In the genomic region with DNA sequence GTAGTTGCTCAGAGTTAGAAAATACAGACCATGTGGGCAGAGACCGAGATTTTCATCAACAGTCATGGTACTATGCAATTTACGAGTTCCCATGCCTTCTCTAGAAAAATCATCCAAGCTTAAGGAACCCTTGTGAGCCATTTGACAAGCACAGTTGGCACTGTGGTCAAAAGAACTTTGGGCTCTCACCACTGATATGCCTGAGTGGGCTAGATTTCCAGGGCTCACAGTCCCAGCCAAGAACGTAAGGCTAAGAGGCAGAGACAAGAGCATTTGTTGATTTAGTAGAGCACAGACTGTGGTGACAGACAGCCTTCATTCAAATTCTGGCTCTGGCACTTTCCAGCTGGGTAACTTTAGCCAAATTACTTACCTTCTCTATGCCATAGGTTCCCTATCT, we compare ENCODE assay signal across 6 cellular contexts.
"Had no signal": no experiment of that assay in that cellular context is flagged by ENCODE, and none has a peak within 500 bp of the region (broad histone marks: within the 10 kb centered on the region; RNA-seq: fewer than 3 reads in every experiment).

No MANE protein-coding gene starts in this region.

- H3K4me3 ChIP-seq: K562 had no signal

- DNase-seq: IMR-90 had no signal

- H3K36me3 Mint-ChIP-seq: IgD-negative memory B cell had no signal

- H3K27ac ChIP-seq: HL-60 had no signal

- H3K27ac Mint-ChIP-seq: IgD-negative memory B cell had no signal

- H3K27me3 Mint-ChIP-seq: IgD-negative memory B cell had no signal

- FAIRE-seq: HepG2, HTR-8/SVneo, K562 had no signal

- H3K4me3 Mint-ChIP-seq: IgD-negative memory B cell had no signal

- H3K4me1 Mint-ChIP-seq: IgD-negative memory B cell had no signal

- ATAC-seq: HepG2, K562 had no signal
